ENCODE assay signal across 1 cellular context in the genomic region with DNA sequence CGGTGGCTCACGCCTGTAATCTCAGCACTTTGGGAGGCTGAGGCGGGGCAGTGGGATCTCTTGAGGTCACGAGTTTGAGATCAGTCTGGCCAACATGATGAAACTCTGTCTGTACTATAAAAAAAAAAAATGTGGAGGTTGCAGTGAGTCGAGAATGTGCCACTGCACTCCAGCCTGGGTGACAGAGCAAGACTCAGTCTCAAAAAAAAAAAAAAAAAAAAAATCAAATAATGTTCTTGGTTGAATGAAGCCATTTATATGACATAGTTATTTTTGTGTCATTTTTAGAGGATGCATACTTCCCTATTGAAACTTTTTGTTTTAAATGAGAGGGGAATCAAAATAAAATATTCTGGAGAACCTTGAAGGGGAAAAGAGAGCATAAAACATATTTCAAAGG.
TF ChIP-seq lines count a peak whose summit lies in the region.

No MANE protein-coding gene starts in this region.

TF ChIP-seq in HepG2, 621 proteins besides CTCF, POLR2A, EP300 and RAD21:
- TF ChIP-seq, protein P1, sequence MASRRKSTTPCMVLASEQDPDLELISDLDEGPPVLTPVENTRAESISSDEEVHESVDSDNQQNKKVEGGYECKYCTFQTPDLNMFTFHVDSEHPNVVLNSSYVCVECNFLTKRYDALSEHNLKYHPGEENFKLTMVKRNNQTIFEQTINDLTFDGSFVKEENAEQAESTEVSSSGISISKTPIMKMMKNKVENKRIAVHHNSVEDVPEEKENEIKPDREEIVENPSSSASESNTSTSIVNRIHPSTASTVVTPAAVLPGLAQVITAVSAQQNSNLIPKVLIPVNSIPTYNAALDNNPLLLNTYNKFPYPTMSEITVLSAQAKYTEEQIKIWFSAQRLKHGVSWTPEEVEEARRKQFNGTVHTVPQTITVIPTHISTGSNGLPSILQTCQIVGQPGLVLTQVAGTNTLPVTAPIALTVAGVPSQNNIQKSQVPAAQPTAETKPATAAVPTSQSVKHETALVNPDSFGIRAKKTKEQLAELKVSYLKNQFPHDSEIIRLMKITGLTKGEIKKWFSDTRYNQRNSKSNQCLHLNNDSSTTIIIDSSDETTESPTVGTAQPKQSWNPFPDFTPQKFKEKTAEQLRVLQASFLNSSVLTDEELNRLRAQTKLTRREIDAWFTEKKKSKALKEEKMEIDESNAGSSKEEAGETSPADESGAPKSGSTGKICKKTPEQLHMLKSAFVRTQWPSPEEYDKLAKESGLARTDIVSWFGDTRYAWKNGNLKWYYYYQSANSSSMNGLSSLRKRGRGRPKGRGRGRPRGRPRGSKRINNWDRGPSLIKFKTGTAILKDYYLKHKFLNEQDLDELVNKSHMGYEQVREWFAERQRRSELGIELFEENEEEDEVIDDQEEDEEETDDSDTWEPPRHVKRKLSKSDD (CRISPR knock-in tag; IDR thresholded peaks at IDR 0.05; ENCODE audit: low read depth): no peak
- TF ChIP-seq AGO1 (IDR thresholded peaks at IDR 0.05; ENCODE audit: low read depth, low read length, poor library complexity, severe bottlenecking) (no peak), CHD4 (IDR thresholded peaks at IDR 0.05; ENCODE audit: borderline replicate concordance, low read length) (no peak), EED (CRISPR knock-in tag; IDR thresholded peaks at IDR 0.05) (no peak), NKX3-1 (CRISPR knock-in tag; IDR thresholded peaks at IDR 0.05) (no peak), NFE2L2 (IDR thresholded peaks at IDR 0.05; ENCODE audit: low read length) (no peak), XBP1 (CRISPR knock-in tag; IDR thresholded peaks at IDR 0.05) (no peak), NR1H2 (CRISPR knock-in tag; IDR thresholded peaks at IDR 0.05; ENCODE audit: borderline replicate concordance, low read depth) (no peak), NFE2L1 (CRISPR knock-in tag; IDR thresholded peaks at IDR 0.05; ENCODE audit: borderline replicate concordance) (no peak), MEF2D (CRISPR knock-in tag; IDR thresholded peaks at IDR 0.05) (no peak), LCORL (IDR thresholded peaks at IDR 0.05) (no peak), LCORL (CRISPR knock-in tag; IDR thresholded peaks at IDR 0.05) (no peak)
- TF ChIP-seq, protein P2, sequence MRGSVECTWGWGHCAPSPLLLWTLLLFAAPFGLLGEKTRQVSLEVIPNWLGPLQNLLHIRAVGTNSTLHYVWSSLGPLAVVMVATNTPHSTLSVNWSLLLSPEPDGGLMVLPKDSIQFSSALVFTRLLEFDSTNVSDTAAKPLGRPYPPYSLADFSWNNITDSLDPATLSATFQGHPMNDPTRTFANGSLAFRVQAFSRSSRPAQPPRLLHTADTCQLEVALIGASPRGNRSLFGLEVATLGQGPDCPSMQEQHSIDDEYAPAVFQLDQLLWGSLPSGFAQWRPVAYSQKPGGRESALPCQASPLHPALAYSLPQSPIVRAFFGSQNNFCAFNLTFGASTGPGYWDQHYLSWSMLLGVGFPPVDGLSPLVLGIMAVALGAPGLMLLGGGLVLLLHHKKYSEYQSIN (CRISPR knock-in tag; IDR thresholded peaks at IDR 0.05; ENCODE audit: borderline replicate concordance): no peak
TF ChIP-seq in HepG2: peak in this region for 0.
